1 cellular context compared by ENCODE assay signal in the genomic region with DNA sequence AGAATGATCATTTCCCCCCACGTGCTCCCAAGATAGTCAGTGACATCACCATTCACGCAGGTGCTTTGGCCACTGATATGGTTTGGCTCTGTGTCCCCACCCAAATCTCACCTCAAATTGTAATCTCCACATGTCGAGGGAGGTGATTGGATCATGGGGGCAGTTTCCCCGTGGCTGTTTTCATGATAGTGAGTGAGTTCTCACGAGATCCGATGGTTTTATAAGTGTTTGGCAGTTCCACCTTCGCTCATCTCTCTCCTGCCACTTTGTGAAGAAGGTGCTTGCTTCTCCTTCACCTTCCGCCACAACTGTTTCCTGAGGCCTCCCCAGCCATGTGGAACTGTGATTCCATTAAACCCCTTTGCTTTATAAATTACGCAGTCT.
TF ChIP-seq lines count a peak whose summit lies in the region.

No MANE protein-coding gene starts in this region.

TF ChIP-seq in K562, 482 proteins besides CTCF, POLR2A, EP300 and RAD21 (continued from another document):
- no peak for TF ChIP-seq ATF6 (CRISPR knock-in tag; IDR thresholded peaks at IDR 0.05)
- TF ChIP-seq BRCA1 (IDR thresholded peaks at IDR 0.05) = no peak
- TF ChIP-seq BRCA1 (CRISPR knock-in tag; IDR thresholded peaks at IDR 0.05) = no peak
- TF ChIP-seq CREB1 (IDR thresholded peaks at IDR 0.05) = no peak
- TF ChIP-seq CREB1 (CRISPR knock-in tag; IDR thresholded peaks at IDR 0.05) = peak; percentile 21; the same call in 1 of the 2 replicates
- no peak for TF ChIP-seq RBM22 (IDR thresholded peaks at IDR 0.05; ENCODE audit: low read depth, low read length, poor library complexity, severe bottlenecking)
- no peak for TF ChIP-seq TARDBP (IDR thresholded peaks at IDR 0.05)
- no peak for TF ChIP-seq SMARCE1 (IDR thresholded peaks at IDR 0.05)
- TF ChIP-seq, protein P1, sequence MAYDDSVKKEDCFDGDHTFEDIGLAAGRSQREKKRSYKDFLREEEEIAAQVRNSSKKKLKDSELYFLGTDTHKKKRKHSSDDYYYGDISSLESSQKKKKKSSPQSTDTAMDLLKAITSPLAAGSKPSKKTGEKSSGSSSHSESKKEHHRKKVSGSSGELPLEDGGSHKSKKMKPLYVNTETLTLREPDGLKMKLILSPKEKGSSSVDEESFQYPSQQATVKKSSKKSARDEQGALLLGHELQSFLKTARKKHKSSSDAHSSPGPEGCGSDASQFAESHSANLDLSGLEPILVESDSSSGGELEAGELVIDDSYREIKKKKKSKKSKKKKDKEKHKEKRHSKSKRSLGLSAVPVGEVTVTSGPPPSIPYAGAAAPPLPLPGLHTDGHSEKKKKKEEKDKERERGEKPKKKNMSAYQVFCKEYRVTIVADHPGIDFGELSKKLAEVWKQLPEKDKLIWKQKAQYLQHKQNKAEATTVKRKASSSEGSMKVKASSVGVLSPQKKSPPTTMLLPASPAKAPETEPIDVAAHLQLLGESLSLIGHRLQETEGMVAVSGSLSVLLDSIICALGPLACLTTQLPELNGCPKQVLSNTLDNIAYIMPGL (CRISPR knock-in tag; IDR thresholded peaks at IDR 0.05) = no peak
- TF ChIP-seq ZEB2 (IDR thresholded peaks at IDR 0.05) = peak; percentile 89
- no peak for TF ChIP-seq BCOR (IDR thresholded peaks at IDR 0.05)
- TF ChIP-seq, protein P2, sequence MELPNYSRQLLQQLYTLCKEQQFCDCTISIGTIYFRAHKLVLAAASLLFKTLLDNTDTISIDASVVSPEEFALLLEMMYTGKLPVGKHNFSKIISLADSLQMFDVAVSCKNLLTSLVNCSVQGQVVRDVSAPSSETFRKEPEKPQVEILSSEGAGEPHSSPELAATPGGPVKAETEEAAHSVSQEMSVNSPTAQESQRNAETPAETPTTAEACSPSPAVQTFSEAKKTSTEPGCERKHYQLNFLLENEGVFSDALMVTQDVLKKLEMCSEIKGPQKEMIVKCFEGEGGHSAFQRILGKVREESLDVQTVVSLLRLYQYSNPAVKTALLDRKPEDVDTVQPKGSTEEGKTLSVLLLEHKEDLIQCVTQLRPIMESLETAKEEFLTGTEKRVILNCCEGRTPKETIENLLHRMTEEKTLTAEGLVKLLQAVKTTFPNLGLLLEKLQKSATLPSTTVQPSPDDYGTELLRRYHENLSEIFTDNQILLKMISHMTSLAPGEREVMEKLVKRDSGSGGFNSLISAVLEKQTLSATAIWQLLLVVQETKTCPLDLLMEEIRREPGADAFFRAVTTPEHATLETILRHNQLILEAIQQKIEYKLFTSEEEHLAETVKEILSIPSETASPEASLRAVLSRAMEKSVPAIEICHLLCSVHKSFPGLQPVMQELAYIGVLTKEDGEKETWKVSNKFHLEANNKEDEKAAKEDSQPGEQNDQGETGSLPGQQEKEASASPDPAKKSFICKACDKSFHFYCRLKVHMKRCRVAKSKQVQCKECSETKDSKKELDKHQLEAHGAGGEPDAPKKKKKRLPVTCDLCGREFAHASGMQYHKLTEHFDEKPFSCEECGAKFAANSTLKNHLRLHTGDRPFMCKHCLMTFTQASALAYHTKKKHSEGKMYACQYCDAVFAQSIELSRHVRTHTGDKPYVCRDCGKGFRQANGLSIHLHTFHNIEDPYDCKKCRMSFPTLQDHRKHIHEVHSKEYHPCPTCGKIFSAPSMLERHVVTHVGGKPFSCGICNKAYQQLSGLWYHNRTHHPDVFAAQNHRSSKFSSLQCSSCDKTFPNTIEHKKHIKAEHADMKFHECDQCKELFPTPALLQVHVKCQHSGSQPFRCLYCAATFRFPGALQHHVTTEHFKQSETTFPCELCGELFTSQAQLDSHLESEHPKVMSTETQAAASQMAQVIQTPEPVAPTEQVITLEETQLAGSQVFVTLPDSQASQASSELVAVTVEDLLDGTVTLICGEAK (IDR thresholded peaks at IDR 0.05) = no peak
- TF ChIP-seq, protein P2 (CRISPR knock-in tag; IDR thresholded peaks at IDR 0.05) = no peak
- no peak for TF ChIP-seq ZNF76 (CRISPR knock-in tag; IDR thresholded peaks at IDR 0.05; ENCODE audit: borderline replicate concordance)
TF ChIP-seq in K562: peak in this region for 45.
